Comparison of ENCODE assay signal across 2 cellular contexts in the genomic region with DNA sequence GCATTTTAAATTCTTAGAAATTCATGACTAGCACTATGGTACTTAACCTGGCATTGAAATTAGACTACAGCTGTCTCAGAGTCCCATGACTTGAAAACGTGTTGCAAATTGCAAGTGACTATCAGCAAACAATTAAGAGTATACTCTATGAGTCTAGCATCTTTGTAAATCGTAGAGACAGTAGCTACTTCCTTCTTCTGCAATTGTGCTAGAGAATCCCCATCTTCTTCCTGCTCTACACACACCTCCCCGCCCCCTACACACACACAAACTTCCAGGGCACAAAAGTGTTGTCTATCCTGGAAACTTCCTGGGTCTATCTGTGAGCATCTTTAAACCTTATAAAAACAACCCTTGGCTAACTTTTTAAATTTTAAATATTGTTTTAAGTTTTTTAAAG.
TF ChIP-seq lines count a peak whose summit lies in the region.

No MANE protein-coding gene starts in this region.

TF ChIP-seq in GM23338, 12 proteins besides CTCF, POLR2A, EP300 and RAD21:
- TF ChIP-seq NANOG (IDR thresholded peaks at IDR 0.05; ENCODE audit: borderline replicate concordance) (no peak), EZH2 (IDR thresholded peaks at IDR 0.05; ENCODE audit: low read depth, unreplicated experiment) (no peak), STAT1 (IDR thresholded peaks at IDR 0.05; ENCODE audit: unreplicated experiment) (no peak), ZNF331 (CRISPR knock-in tag; IDR thresholded peaks at IDR 0.05; ENCODE audit: low read depth) (no peak), ETS1 (IDR thresholded peaks at IDR 0.05) (no peak), JUNB (IDR thresholded peaks at IDR 0.05; ENCODE audit: unreplicated experiment) (no peak)
- TF ChIP-seq, protein P1, sequence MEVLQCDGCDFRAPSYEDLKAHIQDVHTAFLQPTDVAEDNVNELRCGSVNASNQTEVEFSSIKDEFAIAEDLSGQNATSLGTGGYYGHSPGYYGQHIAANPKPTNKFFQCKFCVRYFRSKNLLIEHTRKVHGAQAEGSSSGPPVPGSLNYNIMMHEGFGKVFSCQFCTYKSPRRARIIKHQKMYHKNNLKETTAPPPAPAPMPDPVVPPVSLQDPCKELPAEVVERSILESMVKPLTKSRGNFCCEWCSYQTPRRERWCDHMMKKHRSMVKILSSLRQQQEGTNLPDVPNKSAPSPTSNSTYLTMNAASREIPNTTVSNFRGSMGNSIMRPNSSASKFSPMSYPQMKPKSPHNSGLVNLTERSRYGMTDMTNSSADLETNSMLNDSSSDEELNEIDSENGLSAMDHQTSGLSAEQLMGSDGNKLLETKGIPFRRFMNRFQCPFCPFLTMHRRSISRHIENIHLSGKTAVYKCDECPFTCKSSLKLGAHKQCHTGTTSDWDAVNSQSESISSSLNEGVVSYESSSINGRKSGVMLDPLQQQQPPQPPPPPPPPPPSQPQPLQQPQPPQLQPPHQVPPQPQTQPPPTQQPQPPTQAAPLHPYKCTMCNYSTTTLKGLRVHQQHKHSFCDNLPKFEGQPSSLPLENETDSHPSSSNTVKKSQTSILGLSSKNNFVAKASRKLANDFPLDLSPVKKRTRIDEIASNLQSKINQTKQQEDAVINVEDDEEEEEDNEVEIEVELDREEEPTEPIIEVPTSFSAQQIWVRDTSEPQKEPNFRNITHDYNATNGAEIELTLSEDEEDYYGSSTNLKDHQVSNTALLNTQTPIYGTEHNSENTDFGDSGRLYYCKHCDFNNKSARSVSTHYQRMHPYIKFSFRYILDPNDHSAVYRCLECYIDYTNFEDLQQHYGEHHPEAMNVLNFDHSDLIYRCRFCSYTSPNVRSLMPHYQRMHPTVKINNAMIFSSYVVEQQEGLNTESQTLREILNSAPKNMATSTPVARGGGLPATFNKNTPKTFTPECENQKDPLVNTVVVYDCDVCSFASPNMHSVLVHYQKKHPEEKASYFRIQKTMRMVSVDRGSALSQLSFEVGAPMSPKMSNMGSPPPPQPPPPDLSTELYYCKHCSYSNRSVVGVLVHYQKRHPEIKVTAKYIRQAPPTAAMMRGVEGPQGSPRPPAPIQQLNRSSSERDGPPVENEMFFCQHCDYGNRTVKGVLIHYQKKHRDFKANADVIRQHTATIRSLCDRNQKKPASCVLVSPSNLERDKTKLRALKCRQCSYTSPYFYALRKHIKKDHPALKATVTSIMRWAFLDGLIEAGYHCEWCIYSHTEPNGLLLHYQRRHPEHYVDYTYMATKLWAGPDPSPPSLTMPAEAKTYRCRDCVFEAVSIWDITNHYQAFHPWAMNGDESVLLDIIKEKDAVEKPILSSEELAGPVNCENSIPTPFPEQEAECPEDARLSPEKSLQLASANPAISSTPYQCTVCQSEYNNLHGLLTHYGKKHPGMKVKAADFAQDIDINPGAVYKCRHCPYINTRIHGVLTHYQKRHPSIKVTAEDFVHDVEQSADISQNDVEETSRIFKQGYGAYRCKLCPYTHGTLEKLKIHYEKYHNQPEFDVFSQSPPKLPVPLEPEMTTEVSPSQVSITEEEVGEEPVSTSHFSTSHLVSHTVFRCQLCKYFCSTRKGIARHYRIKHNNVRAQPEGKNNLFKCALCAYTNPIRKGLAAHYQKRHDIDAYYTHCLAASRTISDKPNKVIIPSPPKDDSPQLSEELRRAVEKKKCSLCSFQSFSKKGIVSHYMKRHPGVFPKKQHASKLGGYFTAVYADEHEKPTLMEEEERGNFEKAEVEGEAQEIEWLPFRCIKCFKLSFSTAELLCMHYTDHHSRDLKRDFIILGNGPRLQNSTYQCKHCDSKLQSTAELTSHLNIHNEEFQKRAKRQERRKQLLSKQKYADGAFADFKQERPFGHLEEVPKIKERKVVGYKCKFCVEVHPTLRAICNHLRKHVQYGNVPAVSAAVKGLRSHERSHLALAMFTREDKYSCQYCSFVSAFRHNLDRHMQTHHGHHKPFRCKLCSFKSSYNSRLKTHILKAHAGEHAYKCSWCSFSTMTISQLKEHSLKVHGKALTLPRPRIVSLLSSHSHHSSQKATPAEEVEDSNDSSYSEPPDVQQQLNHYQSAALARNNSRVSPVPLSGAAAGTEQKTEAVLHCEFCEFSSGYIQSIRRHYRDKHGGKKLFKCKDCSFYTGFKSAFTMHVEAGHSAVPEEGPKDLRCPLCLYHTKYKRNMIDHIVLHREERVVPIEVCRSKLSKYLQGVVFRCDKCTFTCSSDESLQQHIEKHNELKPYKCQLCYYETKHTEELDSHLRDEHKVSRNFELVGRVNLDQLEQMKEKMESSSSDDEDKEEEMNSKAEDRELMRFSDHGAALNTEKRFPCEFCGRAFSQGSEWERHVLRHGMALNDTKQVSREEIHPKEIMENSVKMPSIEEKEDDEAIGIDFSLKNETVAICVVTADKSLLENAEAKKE (CRISPR knock-in tag; IDR thresholded peaks at IDR 0.05) = no peak

TF ChIP-seq in GM12878, 131 proteins besides CTCF, POLR2A, EP300 and RAD21:
- TF ChIP-seq ZNF622 (IDR thresholded peaks at IDR 0.05) (no peak), PAX8 (IDR thresholded peaks at IDR 0.05) (no peak), SMAD5 (IDR thresholded peaks at IDR 0.05; ENCODE audit: low read depth) (no peak), ZBTB11 (CRISPR knock-in tag; IDR thresholded peaks at IDR 0.05) (no peak), CHD1 (IDR thresholded peaks at IDR 0.05; ENCODE audit: low read depth, low read length) (no peak), RB1 (IDR thresholded peaks at IDR 0.05; ENCODE audit: borderline replicate concordance) (no peak), SRF (IDR thresholded peaks at IDR 0.05; ENCODE audit: low read depth in 2 of 2, low read length in 2 of 2) (no peak), SUPT20H (IDR thresholded peaks at IDR 0.05; ENCODE audit: borderline replicate concordance, control insufficient read depth, low read depth, low read length) (no peak)
